In the genomic region with DNA sequence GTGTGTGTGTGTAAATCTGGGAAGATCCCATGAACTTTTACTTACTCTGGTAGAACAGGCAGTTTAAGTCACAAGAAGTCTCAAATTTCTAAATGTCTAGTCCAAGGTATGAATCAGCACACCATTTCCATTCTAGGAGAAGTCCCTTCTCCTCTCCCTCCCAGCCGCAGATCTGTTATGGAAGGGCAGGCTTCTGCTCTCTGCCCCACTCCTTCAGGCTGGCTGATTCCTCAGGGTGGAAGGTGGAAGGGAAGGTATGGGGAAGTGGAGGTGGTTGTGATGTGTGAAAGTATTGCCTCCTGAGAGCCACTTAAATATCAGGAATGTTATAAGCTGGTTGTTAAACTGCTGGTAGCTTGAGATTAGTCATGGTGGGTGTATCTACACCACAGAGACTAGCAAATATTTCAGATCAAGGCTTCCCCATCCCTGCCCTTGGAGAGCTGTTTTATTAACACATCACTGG, we compare ENCODE assay signal across 10 cellular contexts. TPM values are rescaled to one million over a fixed set of nuclear protein-coding genes. Genes with fewer than 3 reads are reported as not detected.
DNase-seq lines count a peak whose midpoint lies in the region; ATAC-seq, FAIRE-seq and TF ChIP-seq lines count a peak whose summit lies in the region.
"Had no signal": no experiment of that assay in that cellular context is flagged by ENCODE, and none has a peak within 500 bp of the region (broad histone marks: within the 10 kb centered on the region; RNA-seq: fewer than 3 reads in every experiment).

No MANE protein-coding gene starts in this region.

- no peak for TF ChIP-seq EP300 in upper lobe of left lung (IDR thresholded peaks at IDR 0.05)

- intact Hi-C loops in lower lobe of right lung (cut with DNase I), result no loop called here

- H3K9me3 ChIP-seq in lower lobe of right lung (no peaks in the 10 kb centered on the region), upper lobe of left lung (no peaks in the 10 kb centered on the region)

- H3K4me3 ChIP-seq in bronchial epithelial cell (ENCODE audit: low read depth, low read length) (no peak overlapping the region), lower lobe of right lung (no peak overlapping the region), upper lobe of left lung (no peak overlapping the region)
- H3K4me3 ChIP-seq: dorsolateral prefrontal cortex had no signal

- no peak for FAIRE-seq in bronchial epithelial cell (lab: Jason Lieb, UNC)

- ATAC-seq in lower lobe of right lung, result peak; percentile 42 to 82
- ATAC-seq in upper lobe of left lung (ENCODE audit: low FRiP score in 2 of 2), result peak; percentile 74 to 80
- no peak for ATAC-seq in GM21737 (IDR thresholded peaks at IDR 0.05; ENCODE audit: unreplicated experiment)
- no peak for ATAC-seq in GM18867 (IDR thresholded peaks at IDR 0.05; ENCODE audit: unreplicated experiment)

- 58 to 69% methylated on average over 1 of the region's 1 CpG for WGBS in upper lobe of left lung, 2 donors

- peak; percentile 83 for DNase-seq in HS-5 (ENCODE audit: low read depth)
- DNase-seq in bronchial epithelial cell (ENCODE audit: low read depth), result peak; percentile 90
- DNase-seq in lower lobe of right lung, result no peak
- no peak for DNase-seq in upper lobe of left lung
- no peak for DNase-seq in putamen (ENCODE audit: low spot score)
- DNase-seq: activated CD4-positive, alpha-beta memory T cell treated with anti-CD3 and anti-CD28 coated beads for 36 hours; dorsolateral prefrontal cortex had no signal

- H3K27ac ChIP-seq in lower lobe of right lung (no peak overlapping the region), upper lobe of left lung (no peak overlapping the region)

- TF ChIP-seq POLR2A in upper lobe of left lung (IDR thresholded peaks at IDR 0.05), result no peak

- H3K36me3 ChIP-seq in bronchial epithelial cell (ENCODE audit: control insufficient read depth, insufficient read depth, low read length) (no peaks in the 10 kb centered on the region), lower lobe of right lung (no peaks in the 10 kb centered on the region), upper lobe of left lung (no peaks in the 10 kb centered on the region)

- H3K27me3 ChIP-seq in bronchial epithelial cell (ENCODE audit: control insufficient read depth, insufficient read depth, low read length) (no peaks in the 10 kb centered on the region), lower lobe of right lung (ENCODE audit: low read depth) (no peaks in the 10 kb centered on the region), upper lobe of left lung (no peaks in the 10 kb centered on the region)
- H3K27me3 ChIP-seq: dorsolateral prefrontal cortex had no signal

- TF ChIP-seq CTCF in bronchial epithelial cell (IDR thresholded peaks at IDR 0.05; ENCODE audit: insufficient read depth, low read length, severe bottlenecking) (no peak), lower lobe of right lung (IDR thresholded peaks at IDR 0.05) (no peak), upper lobe of left lung (IDR thresholded peaks at IDR 0.05) (no peak)

- no peaks in the 10 kb centered on the region for H3K4me1 ChIP-seq in lower lobe of right lung
- H3K4me1 ChIP-seq in upper lobe of left lung, result peaks cover 0 to 5% (median 0%) of the 10 kb centered on the region in 4 donors

RNA-seq across cellular contexts. Expression of gene LAMA4, which starts 44.5 kb away (rescaled TPM):
- 0.38 and 5.5 TPM in 2 replicates for total RNA-seq in bronchial epithelial cell
- 91.2 TPM for total RNA-seq in lower lobe of right lung
- total RNA-seq in upper lobe of left lung, result 100 to 1,000 TPM in 2 of 6 donors, 10 to 100 TPM in 4; 29.5 to 119 (median 58.9) TPM
- total RNA-seq: activated CD4-positive, alpha-beta memory T cell treated with anti-CD3 and anti-CD28 coated beads for 36 hours had no signal

RNA-seq across cellular contexts. Expression of gene RFPL4B, which starts 48.3 kb away (rescaled TPM):
- total RNA-seq in bronchial epithelial cell, result not detected in 2 replicates
- total RNA-seq in lower lobe of right lung, result not detected
- total RNA-seq in upper lobe of left lung, result under 1 TPM in 1 of 6 donors, not detected in 5; 0.13 TPM
- total RNA-seq: activated CD4-positive, alpha-beta memory T cell treated with anti-CD3 and anti-CD28 coated beads for 36 hours; lung microvascular endothelial cell had no signal

Comparison
In these comparisons a context has a peak if more than half of its experiments do, and no peak if none do; other contexts are left out.
1. DNase-seq: peak in HS-5 (single experiment) and bronchial epithelial cell (single experiment); none in lower lobe of right lung (single experiment), upper lobe of left lung (0 of 2) and putamen (single experiment).
2. ATAC-seq: peak in lower lobe of right lung (2 of 2) and upper lobe of left lung (2 of 2); none in GM21737 (single experiment) and GM18867 (single experiment).